ENCODE assay signal across 18 cellular contexts in genomic region chr7:93382362-93382761, GRCh38.
DNase-seq lines count a peak whose midpoint lies in the region; ATAC-seq and TF ChIP-seq lines count a peak whose summit lies in the region.
"Had no signal": no experiment of that assay in that cellular context is flagged by ENCODE, and none has a peak within 500 bp of the region (broad histone marks: within the 10 kb centered on the region; RNA-seq: fewer than 3 reads in every experiment).

No MANE protein-coding gene starts in this region.

- H4K20me1 ChIP-seq in hepatocyte (ENCODE audit: insufficient read depth, poor library complexity, severe bottlenecking): no peaks in the 10 kb centered on the region

- ATAC-seq in GM19023 (IDR thresholded peaks at IDR 0.05; ENCODE audit: unreplicated experiment): no peak
- ATAC-seq: GM12878, K562 had no signal

- H3K4me1 ChIP-seq in adipocyte (ENCODE audit: control insufficient read depth, insufficient read depth, low read length) (no peaks in the 10 kb centered on the region), hepatocyte (ENCODE audit: insufficient read depth) (no peaks in the 10 kb centered on the region)
- H3K4me1 ChIP-seq: Caco-2, HAP-1 had no signal

- peaks cover 4% of the 10 kb centered on the region for H3K9me3 ChIP-seq in adipocyte (ENCODE audit: control insufficient read depth, low read length)
- H3K9me3 ChIP-seq in hepatocyte (ENCODE audit: low read depth): no peaks in the 10 kb centered on the region
- H3K9me3 ChIP-seq: Caco-2, HAP-1 had no signal

- WGBS in hepatocyte (ENCODE audit: low lambda C conversion rate, missing lambda C conversion rate): 63% methylated on average over 3 of the region's 3 CpGs

- no peak overlapping the region for H2AFZ ChIP-seq in hepatocyte
- H2AFZ ChIP-seq: GM23248 had no signal

- H3K9me2 ChIP-seq in hepatocyte (replicated peaks; ENCODE audit: insufficient read depth): no peaks in the 10 kb centered on the region

- no peak overlapping the region for H3K9ac ChIP-seq in adipocyte (ENCODE audit: low read length)
- H3K9ac ChIP-seq: GM23248 had no signal

- H3K4me3 ChIP-seq in AG10803 (ENCODE audit: low read length) (no peak overlapping the region), adipocyte (ENCODE audit: low read length) (no peak overlapping the region), hepatocyte (no peak overlapping the region)
- H3K4me3 ChIP-seq: GM12878, GM23248, HAP-1, K562 had no signal

- H3K36me3 ChIP-seq in adipocyte (ENCODE audit: control insufficient read depth, insufficient read depth, low read length, severe bottlenecking) (no peaks in the 10 kb centered on the region), hepatocyte (replicated peaks; ENCODE audit: insufficient read depth, low read depth) (no peaks in the 10 kb centered on the region)
- H3K36me3 ChIP-seq: HAP-1 had no signal

- POLR2A ChIA-PET in GM10248 (lab: Yijun Ruan, JAX): no interaction called here

- peaks cover 29% of the 10 kb centered on the region for H3K27me3 ChIP-seq in adipocyte (replicated peaks; ENCODE audit: control insufficient read depth, insufficient read depth, low read length)
- H3K27me3 ChIP-seq in hepatocyte: no peaks in the 10 kb centered on the region

- DNase-seq in AG10803 (ENCODE audit: low read depth) (peak; percentile 45), adipocyte (ENCODE audit: low read depth) (peak; percentile 11), hepatocyte (ENCODE audit: low spot score) (peak; percentile 13), GM10248 (ENCODE audit: extremely low spot score) (no peak), T-helper 9 cell (no peak), HuH-7.5 (ENCODE audit: low spot score) (no peak)
- DNase-seq: Caco-2; CD4-positive, alpha-beta T cell; GDM1; GM23248; HFFc6; IMR-90 had no signal

- H3K79me2 ChIP-seq in hepatocyte: no peaks in the 10 kb centered on the region

- no peak overlapping the region for H3K27ac ChIP-seq in hepatocyte
- H3K27ac ChIP-seq: C4-2B, GM23248, HL-60 had no signal

- H3K4me2 ChIP-seq in hepatocyte: no peak overlapping the region

- no peak for TF ChIP-seq CTCF in AG10803 (conservative IDR thresholded peaks at IDR 0.05; ENCODE audit: low read length)
- no peak for TF ChIP-seq CTCF in hepatocyte (IDR thresholded peaks at IDR 0.05; ENCODE audit: poor library complexity)
- TF ChIP-seq CTCF in GM10248 (IDR thresholded peaks at IDR 0.05; ENCODE audit: control extremely low read depth, extremely low read depth, low read depth, missing control alignments): no peak

- CTCF ChIA-PET in GM10248 (lab: Yijun Ruan, JAX): no interaction called here

Comparison
In these comparisons a context has a peak if more than half of its experiments do, and no peak if none do; other contexts are left out.
1. DNase-seq: peak in AG10803 (single experiment), adipocyte (single experiment) and hepatocyte (single experiment); none in GM10248 (single experiment), T-helper 9 cell (single experiment) and HuH-7.5 (single experiment).